Comparison of ENCODE assay signal across 8 cellular contexts in the genomic region with DNA sequence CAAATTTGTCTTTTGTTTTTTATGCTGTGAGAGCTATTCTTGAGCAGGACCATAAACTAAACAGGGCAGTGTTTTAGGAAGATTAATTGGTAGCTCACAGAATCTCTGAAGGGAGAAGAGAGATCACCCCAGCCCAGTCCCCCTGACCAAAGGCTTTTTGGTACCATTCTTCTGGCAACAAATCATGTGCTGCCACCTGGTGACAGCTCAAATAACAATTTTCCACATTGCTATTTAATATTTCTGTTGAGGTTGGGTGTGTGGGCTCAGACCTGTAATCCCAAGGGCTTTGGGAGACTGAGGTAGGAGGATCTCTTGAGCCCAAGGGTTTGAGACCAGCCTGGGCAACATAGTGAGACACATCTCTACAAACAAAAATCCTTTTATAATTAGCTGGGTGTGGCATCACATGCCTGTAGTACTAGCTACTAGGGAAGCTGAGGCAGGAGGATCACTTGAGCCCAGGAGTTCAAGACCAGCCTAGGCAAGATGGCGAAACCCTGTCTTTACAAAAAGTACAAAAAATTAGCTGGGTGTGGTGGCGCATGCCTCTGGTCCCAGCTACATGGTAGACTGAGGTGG. TPM values are rescaled to one million over a fixed set of nuclear protein-coding genes. Genes with fewer than 3 reads are reported as not detected.
DNase-seq lines count a peak whose midpoint lies in the region; ATAC-seq and TF ChIP-seq lines count a peak whose summit lies in the region.

No MANE protein-coding gene starts in this region.

- H3K9me3 ChIP-seq in sigmoid colon, result no peaks in the 10 kb centered on the region

- no peaks in the 10 kb centered on the region for H3K27me3 ChIP-seq in sigmoid colon

- H3K9me3 Mint-ChIP-seq in activated T-helper 1 cell treated with anti-CD3 and anti-CD28 coated beads, Interleukin-12 subunit alpha, Interleukin-12 subunit beta, Interleukin-2, Interleukin-4 antibody, amounts not matched to agents 30 ng/mL and 10 ng/mL and 1 ng/mL, durations not matched to agents 14 hours and 24 hours and 36 hours, result no peaks in the 10 kb centered on the region

- ATAC-seq in HG03280 (IDR thresholded peaks at IDR 0.05; ENCODE audit: unreplicated experiment), result no peak

- H3K4me1 Mint-ChIP-seq in activated T-helper 1 cell treated with anti-CD3 and anti-CD28 coated beads, Interleukin-12 subunit alpha, Interleukin-12 subunit beta, Interleukin-2, Interleukin-4 antibody, amounts not matched to agents 30 ng/mL and 10 ng/mL and 1 ng/mL, durations not matched to agents 14 hours and 24 hours and 36 hours (ENCODE audit: low read depth), result peaks cover 5% of the 10 kb centered on the region

- intact Hi-C loops in activated T-helper 1 cell treated with anti-CD3 and anti-CD28 coated beads, Interleukin-12 subunit alpha, Interleukin-12 subunit beta, Interleukin-2, Interleukin-4 antibody, amounts not matched to agents 30 ng/mL and 10 ng/mL and 1 ng/mL, durations not matched to agents 14 hours and 24 hours and 36 hours (cut with micrococcal nuclease), result loop anchor here (1.0 to 5.0 kb wide), 6 partner anchors 134 to 809 kb away; a partner anchor contains a TSS
- intact Hi-C loops in sigmoid colon (cut with DNase I), result loop anchor here (5.0 to 10.0 kb wide), 3 partner anchors 151 to 688 kb away; a partner anchor contains a TSS

- peaks cover 0 to 13% (median 10%) of the 10 kb centered on the region in 4 donors for H3K4me1 ChIP-seq in sigmoid colon

- no peak overlapping the region for H3K27ac ChIP-seq in sigmoid colon

- no peak for TF ChIP-seq POLR2A in sigmoid colon (IDR thresholded peaks at IDR 0.05)

- no peak overlapping the region for H3K27ac Mint-ChIP-seq in activated T-helper 1 cell treated with anti-CD3 and anti-CD28 coated beads, Interleukin-12 subunit alpha, Interleukin-12 subunit beta, Interleukin-2, Interleukin-4 antibody, amounts not matched to agents 30 ng/mL and 10 ng/mL and 1 ng/mL, durations not matched to agents 14 hours and 24 hours and 36 hours

- WGBS in sigmoid colon, 2 donors, result 67 to 81% methylated on average over 2 of the region's 2 CpGs

- TF ChIP-seq CTCF in foreskin fibroblast (IDR thresholded peaks at IDR 0.05; ENCODE audit: low read depth, low read length) (peak; percentile 37), sigmoid colon (IDR thresholded peaks at IDR 0.05) (peak in 3 of 4 experiments; percentile 28 to 52 (median 46))

- no peaks in the 10 kb centered on the region for H3K36me3 ChIP-seq in sigmoid colon

- peak; percentile 39 for DNase-seq in COLO829 (ENCODE audit: low spot score)
- DNase-seq in HCEC 1CT, result peak; percentile 40
- DNase-seq in NCI-H82 treated with DMSO at 0.1 percent for 48 hours (lab: John Stamatoyannopoulos, UW; ENCODE audit: unreplicated experiment), result peak; percentile 39
- DNase-seq in activated T-helper 1 cell treated with anti-CD3 and anti-CD28 coated beads, Interleukin-12 subunit alpha, Interleukin-12 subunit beta, Interleukin-2, Interleukin-4 antibody, amounts not matched to agents 30 ng/mL and 10 ng/mL and 1 ng/mL, durations not matched to agents 14 hours and 24 hours and 36 hours (ENCODE audit: low spot score), result peak; percentile 45
- DNase-seq in foreskin fibroblast, result peak in 1 of 2 donors; percentile 70
- DNase-seq in sigmoid colon, result no peak
- DNase-seq in DMS114 treated with DMSO at 0.1 percent for 48 hours (lab: John Stamatoyannopoulos, UW; ENCODE audit: unreplicated experiment), result no peak

- no peaks in the 10 kb centered on the region for H3K27me3 Mint-ChIP-seq in activated T-helper 1 cell treated with anti-CD3 and anti-CD28 coated beads, Interleukin-12 subunit alpha, Interleukin-12 subunit beta, Interleukin-2, Interleukin-4 antibody, amounts not matched to agents 30 ng/mL and 10 ng/mL and 1 ng/mL, durations not matched to agents 14 hours and 24 hours and 36 hours (ENCODE audit: insufficient read depth)

- TF ChIP-seq EP300 in sigmoid colon (IDR thresholded peaks at IDR 0.05), result no peak

- H3K4me3 ChIP-seq in foreskin fibroblast (ENCODE audit: low read depth in 1 of 2, low read length in 2 of 2) (no peak overlapping the region), sigmoid colon (no peak overlapping the region)

- peaks cover 6% of the 10 kb centered on the region for H3K36me3 Mint-ChIP-seq in activated T-helper 1 cell treated with anti-CD3 and anti-CD28 coated beads, Interleukin-12 subunit alpha, Interleukin-12 subunit beta, Interleukin-2, Interleukin-4 antibody, amounts not matched to agents 30 ng/mL and 10 ng/mL and 1 ng/mL, durations not matched to agents 14 hours and 24 hours and 36 hours (ENCODE audit: low read depth)

- H3K4me3 Mint-ChIP-seq in activated T-helper 1 cell treated with anti-CD3 and anti-CD28 coated beads, Interleukin-12 subunit alpha, Interleukin-12 subunit beta, Interleukin-2, Interleukin-4 antibody, amounts not matched to agents 30 ng/mL and 10 ng/mL and 1 ng/mL, durations not matched to agents 14 hours and 24 hours and 36 hours, result no peak overlapping the region

RNA-seq across cellular contexts. Expression of a gene that starts 2.2 kb away (rescaled TPM):
- total RNA-seq in activated T-helper 1 cell treated with anti-CD3 and anti-CD28 coated beads, Interleukin-12 subunit alpha, Interleukin-12 subunit beta, Interleukin-2, Interleukin-4 antibody, amounts not matched to agents 30 ng/mL and 10 ng/mL and 1 ng/mL, durations not matched to agents 14 hours and 24 hours and 36 hours, result 1.4 and 1.6 TPM in 2 replicates
- 1 to 10 TPM; 4.3 to 7.8 (median 7.0) TPM for total RNA-seq in sigmoid colon
- polyA plus RNA-seq in sigmoid colon, result 1 to 10 TPM; 5.8 to 9.2 (median 7.8) TPM

RNA-seq across cellular contexts. Expression of a gene that starts 6.7 kb away (rescaled TPM):
- total RNA-seq in activated T-helper 1 cell treated with anti-CD3 and anti-CD28 coated beads, Interleukin-12 subunit alpha, Interleukin-12 subunit beta, Interleukin-2, Interleukin-4 antibody, amounts not matched to agents 30 ng/mL and 10 ng/mL and 1 ng/mL, durations not matched to agents 14 hours and 24 hours and 36 hours, result 3.5 and 4.5 TPM in 2 replicates
- total RNA-seq in sigmoid colon, result 1 to 10 TPM in 1 of 4 donors, under 1 TPM in 3; 0.27 to 1.1 (median 0.77) TPM
- polyA plus RNA-seq in sigmoid colon, result 1 to 10 TPM in 1 of 3 donors, under 1 TPM in 1, not detected in 1; 0.69 to 3.4 TPM

RNA-seq across cellular contexts. Expression of a gene that starts 6.9 kb away (rescaled TPM):
- total RNA-seq in activated T-helper 1 cell treated with anti-CD3 and anti-CD28 coated beads, Interleukin-12 subunit alpha, Interleukin-12 subunit beta, Interleukin-2, Interleukin-4 antibody, amounts not matched to agents 30 ng/mL and 10 ng/mL and 1 ng/mL, durations not matched to agents 14 hours and 24 hours and 36 hours, result 10.4 and 10.6 TPM in 2 replicates
- 1 to 10 TPM in 3 of 4 donors, under 1 TPM in 1; 0.83 to 3.9 (median 1.9) TPM for total RNA-seq in sigmoid colon
- polyA plus RNA-seq in sigmoid colon, result 1 to 10 TPM; 1.2 to 5.9 (median 3.0) TPM

RNA-seq across cellular contexts. Expression of a gene that starts 28.5 kb away (rescaled TPM):
- 635 and 655 TPM in 2 replicates for total RNA-seq in activated T-helper 1 cell treated with anti-CD3 and anti-CD28 coated beads, Interleukin-12 subunit alpha, Interleukin-12 subunit beta, Interleukin-2, Interleukin-4 antibody, amounts not matched to agents 30 ng/mL and 10 ng/mL and 1 ng/mL, durations not matched to agents 14 hours and 24 hours and 36 hours
- total RNA-seq in sigmoid colon, result 100 to 1,000 TPM; 169 to 257 (median 224) TPM
- 100 to 1,000 TPM; 470 to 661 (median 517) TPM for polyA plus RNA-seq in sigmoid colon

RNA-seq across cellular contexts. Expression of a gene that starts 57.4 kb away (rescaled TPM):
- total RNA-seq in activated T-helper 1 cell treated with anti-CD3 and anti-CD28 coated beads, Interleukin-12 subunit alpha, Interleukin-12 subunit beta, Interleukin-2, Interleukin-4 antibody, amounts not matched to agents 30 ng/mL and 10 ng/mL and 1 ng/mL, durations not matched to agents 14 hours and 24 hours and 36 hours, result 192 and 194 TPM in 2 replicates
- 10 to 100 TPM; 39.6 to 64.2 (median 55.1) TPM for total RNA-seq in sigmoid colon
- polyA plus RNA-seq in sigmoid colon, result 100 to 1,000 TPM; 175 to 234 (median 217) TPM

Comparison
In these comparisons a context has a peak if more than half of its experiments do, and no peak if none do; other contexts are left out.
1. DNase-seq: peak in COLO829 (single experiment), HCEC 1CT (single experiment), NCI-H82 treated with DMSO at 0.1 percent for 48 hours (single experiment) and activated T-helper 1 cell treated with anti-CD3 and anti-CD28 coated beads, Interleukin-12 subunit alpha, Interleukin-12 subunit beta, Interleukin-2, Interleukin-4 antibody, amounts not matched to agents 30 ng/mL and 10 ng/mL and 1 ng/mL, durations not matched to agents 14 hours and 24 hours and 36 hours (single experiment); none in sigmoid colon (single experiment) and DMS114 treated with DMSO at 0.1 percent for 48 hours (single experiment).